Comparison of ENCODE assay signal across 20 cellular contexts in genomic region chr13:56189439-56189838, GRCh38.
"Had no signal": no experiment of that assay in that cellular context is flagged by ENCODE, and none has a peak within 500 bp of the region (broad histone marks: within the 10 kb centered on the region; RNA-seq: fewer than 3 reads in every experiment).

No MANE protein-coding gene starts in this region.

- H3K4me1 ChIP-seq: heart left ventricle, psoas muscle, stomach, transverse colon had no signal

- H3K27me3 ChIP-seq: heart left ventricle, stomach, transverse colon had no signal

- DNase-seq: effector CD4-positive, alpha-beta T cell; foreskin melanocyte; heart left ventricle; hippocampal formation; left colon; left ventricle myocardium superior; naive thymus-derived CD4-positive, alpha-beta T cell; nephron progenitor cell; psoas muscle; retina; stimulated activated CD4-positive, alpha-beta T cell treated with anti-CD3 and anti-CD28 coated beads, Interleukin-2, amount 100 ng/mL, for 24 hours; stimulated activated naive CD4-positive, alpha-beta T cell; stomach; substantia nigra; transverse colon had no signal

- H3K36me3 ChIP-seq: heart left ventricle, stomach, thoracic aorta, transverse colon had no signal

- ATAC-seq: heart left ventricle; left colon; left ventricle myocardium superior; naive thymus-derived CD4-positive, alpha-beta T cell; psoas muscle; sciatic nerve had no signal

- H3K9me3 ChIP-seq: psoas muscle, thoracic aorta had no signal

- H3K27ac ChIP-seq: coronary artery, heart left ventricle, psoas muscle, skin epidermis, stomach, thoracic aorta, transverse colon had no signal

- H3K4me3 ChIP-seq: coronary artery, heart left ventricle, lung, psoas muscle, skin epidermis, stomach, thoracic aorta, transverse colon had no signal
